ENCODE assay signal across 9 cellular contexts in the genomic region with DNA sequence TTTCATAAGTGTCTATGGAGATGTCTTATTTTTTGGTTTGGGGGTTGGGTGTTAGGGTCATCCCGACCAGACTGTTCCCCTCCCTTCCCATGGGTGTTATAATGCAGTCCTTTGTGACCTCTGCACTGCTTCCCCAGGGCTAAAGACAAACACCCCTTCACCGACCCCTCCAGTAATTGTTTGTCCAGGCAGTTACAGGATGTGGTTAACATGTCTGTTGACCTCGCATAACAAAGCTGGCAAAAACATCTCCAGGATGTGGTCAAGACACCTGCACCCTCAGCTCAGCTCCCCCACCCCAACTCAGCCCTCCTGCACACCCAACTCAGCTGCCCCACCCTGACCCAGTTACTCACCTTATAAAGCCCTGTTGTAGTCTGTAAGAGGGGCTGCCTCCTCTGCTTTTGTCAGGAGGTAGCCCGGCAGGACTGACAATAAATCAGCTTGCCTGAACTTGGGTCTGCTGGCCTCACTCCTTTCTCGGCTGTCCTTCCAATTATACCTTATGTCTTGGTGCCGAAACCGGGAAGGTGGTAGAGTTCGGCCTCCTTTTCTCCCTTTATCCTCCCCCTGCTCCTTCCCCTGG.
DNase-seq lines count a peak whose midpoint lies in the region; ATAC-seq and TF ChIP-seq lines count a peak whose summit lies in the region.
"Had no signal": no experiment of that assay in that cellular context is flagged by ENCODE, and none has a peak within 500 bp of the region (broad histone marks: within the 10 kb centered on the region; RNA-seq: fewer than 3 reads in every experiment).

No MANE protein-coding gene starts in this region.

- WGBS in endodermal cell (ENCODE audit: insufficient coverage in 1 of 2, insufficient read length in 1 of 2), 2 experiments, result 79 to 81% methylated on average over 5 to 8 of the region's 8 CpGs

- no peaks in the 10 kb centered on the region for H3K27me3 ChIP-seq in endodermal cell (ENCODE audit: control insufficient read depth, insufficient read depth, low read length, poor library complexity, severe bottlenecking)
- H3K27me3 ChIP-seq: neutrophil had no signal

- H3K36me3 ChIP-seq in endodermal cell (ENCODE audit: control insufficient read depth, insufficient read depth, low read length), result no peaks in the 10 kb centered on the region
- H3K36me3 ChIP-seq: neutrophil had no signal

- no peak overlapping the region for H3K27ac ChIP-seq in endodermal cell (ENCODE audit: low read depth, low read length)
- H3K27ac ChIP-seq: neutrophil had no signal

- H3K27ac Mint-ChIP-seq in activated naive CD8-positive, alpha-beta T cell treated with anti-CD3 and anti-CD28 coated beads, Interleukin-2, amount 10 ng/mL, durations not matched to agents 7 days and 5 days, result peak overlapping the region; percentile 82
- H3K27ac Mint-ChIP-seq in endodermal cell, result no peak overlapping the region

- H3K36me3 Mint-ChIP-seq in activated naive CD8-positive, alpha-beta T cell treated with anti-CD3 and anti-CD28 coated beads, Interleukin-2, amount 10 ng/mL, durations not matched to agents 7 days and 5 days, result peaks cover 28% of the 10 kb centered on the region
- H3K36me3 Mint-ChIP-seq in endodermal cell (ENCODE audit: low read depth), result no peaks in the 10 kb centered on the region

- TF ChIP-seq CTCF in endodermal cell (conservative IDR thresholded peaks at IDR 0.05), result no peak

- H3K4me3 ChIP-seq in endodermal cell (ENCODE audit: low read length), result no peak overlapping the region

- peak; percentile 61 for DNase-seq in COLO668 (lab: John Stamatoyannopoulos, UW; ENCODE audit: unreplicated experiment)
- peak; percentile 31 for DNase-seq in activated naive CD8-positive, alpha-beta T cell treated with anti-CD3 and anti-CD28 coated beads, Interleukin-2, amount 10 ng/mL, durations not matched to agents 7 days and 5 days
- no peak for DNase-seq in endodermal cell
- DNase-seq in SK-N-DZ (ENCODE audit: low spot score), result no peak
- DNase-seq in NCI-H2107 treated with DMSO at 0.1 percent for 48 hours (lab: John Stamatoyannopoulos, UW; ENCODE audit: unreplicated experiment), result no peak
- DNase-seq in midbrain (lab: John Stamatoyannopoulos, UW), result no peak

- no peaks in the 10 kb centered on the region for H3K27me3 Mint-ChIP-seq in activated naive CD8-positive, alpha-beta T cell treated with anti-CD3 and anti-CD28 coated beads, Interleukin-2, amount 10 ng/mL, durations not matched to agents 7 days and 5 days
- H3K27me3 Mint-ChIP-seq in endodermal cell (ENCODE audit: insufficient read depth), result peaks cover 6% of the 10 kb centered on the region

- H3K9me3 Mint-ChIP-seq in activated naive CD8-positive, alpha-beta T cell treated with anti-CD3 and anti-CD28 coated beads, Interleukin-2, amount 10 ng/mL, durations not matched to agents 7 days and 5 days, result peaks cover 25% of the 10 kb centered on the region
- H3K9me3 Mint-ChIP-seq in endodermal cell, result peaks cover 23% of the 10 kb centered on the region

- H3K9ac ChIP-seq in endodermal cell (ENCODE audit: extremely low read depth, low read length, poor library complexity, severe bottlenecking), result no peak overlapping the region

- H3K4me1 Mint-ChIP-seq in activated naive CD8-positive, alpha-beta T cell treated with anti-CD3 and anti-CD28 coated beads, Interleukin-2, amount 10 ng/mL, durations not matched to agents 7 days and 5 days, result peaks cover 21% of the 10 kb centered on the region
- H3K4me1 Mint-ChIP-seq in endodermal cell, result no peaks in the 10 kb centered on the region

- H3K4me1 ChIP-seq in endodermal cell (ENCODE audit: control insufficient read depth, insufficient read depth, low read length), result no peaks in the 10 kb centered on the region

- POLR2A ChIA-PET in activated naive CD8-positive, alpha-beta T cell treated with anti-CD3 and anti-CD28 coated beads, Interleukin-2, amount 10 ng/mL, durations not matched to agents 7 days and 5 days (lab: Charles Lee), result interaction anchor here (0.6 to 0.9 kb wide), 2 partner anchors 102 to 251 kb away, joined by 3 to 5 read pairs; partner anchors contain the start of gene ZNF92

- ATAC-seq in GM19452 (IDR thresholded peaks at IDR 0.05; ENCODE audit: unreplicated experiment) (peak; percentile 99), HG03460 (IDR thresholded peaks at IDR 0.05; ENCODE audit: unreplicated experiment) (peak; percentile 98)
- ATAC-seq in activated naive CD8-positive, alpha-beta T cell treated with anti-CD3 and anti-CD28 coated beads, Interleukin-2, amount 10 ng/mL, durations not matched to agents 7 days and 5 days (ENCODE audit: low read depth), result peak; percentile 80

- peak overlapping the region; percentile 59 for H3K4me3 Mint-ChIP-seq in activated naive CD8-positive, alpha-beta T cell treated with anti-CD3 and anti-CD28 coated beads, Interleukin-2, amount 10 ng/mL, durations not matched to agents 7 days and 5 days
- H3K4me3 Mint-ChIP-seq in endodermal cell, result no peak overlapping the region

- H3K9me3 ChIP-seq in endodermal cell (ENCODE audit: control insufficient read depth, low read length), result peaks cover 10% of the 10 kb centered on the region
- H3K9me3 ChIP-seq: neutrophil had no signal

Comparison
In these comparisons a context has a peak if more than half of its experiments do, and no peak if none do; other contexts are left out.
1. DNase-seq: peak in COLO668 (single experiment) and activated naive CD8-positive, alpha-beta T cell treated with anti-CD3 and anti-CD28 coated beads, Interleukin-2, amount 10 ng/mL, durations not matched to agents 7 days and 5 days (single experiment); none in endodermal cell (single experiment), SK-N-DZ (single experiment), NCI-H2107 treated with DMSO at 0.1 percent for 48 hours (single experiment) and midbrain (single experiment).
2. Peak in every context shown above with its lines, with median percentiles within 50 percentile points of each other: ATAC-seq.